In genomic region chr18:12334280-12335262, GRCh38 we compare ENCODE assay signal across 17 cellular contexts. TPM values are rescaled to one million over a fixed set of nuclear protein-coding genes. Genes with fewer than 3 reads are reported as not detected.
DNase-seq lines count a peak whose midpoint lies in the region; ATAC-seq, FAIRE-seq and TF ChIP-seq lines count a peak whose summit lies in the region.
"Had no signal": no experiment of that assay in that cellular context is flagged by ENCODE, and none has a peak within 500 bp of the region (broad histone marks: within the 10 kb centered on the region; RNA-seq: fewer than 3 reads in every experiment).

No MANE protein-coding gene starts in this region.

- FAIRE-seq in kidney (lab: Jason Lieb, UNC): no peak

- WGBS in endodermal cell (ENCODE audit: insufficient coverage in 1 of 2, insufficient read length in 1 of 2), 2 experiments: 38 to 41% methylated on average over 6 of the region's 6 CpGs

- H3K4me1 Mint-ChIP-seq in endodermal cell: peaks cover 44% of the 10 kb centered on the region

- no peaks in the 10 kb centered on the region for H3K27me3 Mint-ChIP-seq in endodermal cell (ENCODE audit: insufficient read depth)

- TF ChIP-seq CTCF in endodermal cell (conservative IDR thresholded peaks at IDR 0.05): no peak
- no peak for TF ChIP-seq CTCF in kidney (IDR thresholded peaks at IDR 0.05; ENCODE audit: borderline replicate concordance, extremely low read depth, insufficient read depth)

- DNase-seq in DMS79 treated with DMSO at 0.1 percent for 48 hours (lab: John Stamatoyannopoulos, UW): peak; percentile 82
- DNase-seq in NCI-H2227 treated with DMSO at 0.1 percent for 48 hours (lab: John Stamatoyannopoulos, UW): peak; percentile 25
- peak; percentile 64 for DNase-seq in endodermal cell
- DNase-seq in left colon: no peak
- DNase-seq in kidney: no peak
- no peak for DNase-seq in NCI-H774 (lab: John Stamatoyannopoulos, UW)
- DNase-seq: activated CD4-positive, alpha-beta T cell treated with anti-CD3 and anti-CD28 coated beads, Interleukin-2, amount 50 U/mL, for 4 hours; esophagus squamous epithelium; Karpas-422; left lung; NCI-H1417; NCI-H446 treated with DMSO at 0.1 percent for 48 hours; SK-N-SH; stimulated activated CD4-positive, alpha-beta T cell treated with anti-CD3 and anti-CD28 coated beads, Interleukin-15, amount 100 ng/mL, for 24 hours had no signal

- H3K36me3 Mint-ChIP-seq in endodermal cell (ENCODE audit: low read depth): peaks cover 36% of the 10 kb centered on the region

- H3K9ac ChIP-seq in endodermal cell (ENCODE audit: extremely low read depth, low read length, poor library complexity, severe bottlenecking): no peak overlapping the region
- no peak overlapping the region for H3K9ac ChIP-seq in kidney (ENCODE audit: low read length in 2 of 2)
- H3K9ac ChIP-seq: SK-N-SH had no signal

- H3K27ac ChIP-seq in endodermal cell (ENCODE audit: low read depth, low read length): peak overlapping the region; percentile 1
- H3K27ac ChIP-seq in kidney (ENCODE audit: low read depth in 2 of 2, low read length in 2 of 2): no peak overlapping the region
- H3K27ac ChIP-seq: esophagus squamous epithelium, left lung, prostate gland had no signal

- intact Hi-C loops in left colon (cut with DNase I, micrococcal nuclease) (no loop called here), kidney (cut with DNase I) (no loop called here)

- H3K9me3 Mint-ChIP-seq in endodermal cell: no peaks in the 10 kb centered on the region

- H3K27ac Mint-ChIP-seq in endodermal cell: peak overlapping the region; percentile 74

- H3K4me1 ChIP-seq in endodermal cell (ENCODE audit: control insufficient read depth, insufficient read depth, low read length) (peaks cover 22% of the 10 kb centered on the region), kidney (ENCODE audit: control insufficient read depth in 1 of 2, insufficient read depth in 1 of 2, low read depth in 1 of 2, low read length in 2 of 2) (peaks cover 8 to 12% of the 10 kb centered on the region in 2 donors)
- H3K4me1 ChIP-seq: esophagus squamous epithelium, left lung, prostate gland had no signal

- H3K36me3 ChIP-seq in endodermal cell (ENCODE audit: control insufficient read depth, insufficient read depth, low read length) (peaks cover 31% of the 10 kb centered on the region), kidney (ENCODE audit: control insufficient read depth in 1 of 2, insufficient read depth in 2 of 2, low read length in 2 of 2) (peaks cover 15 to 31% of the 10 kb centered on the region in 2 donors)
- H3K36me3 ChIP-seq: prostate gland had no signal

- no peaks in the 10 kb centered on the region for H3K9me3 ChIP-seq in endodermal cell (ENCODE audit: control insufficient read depth, low read length)
- no peaks in the 10 kb centered on the region for H3K9me3 ChIP-seq in kidney (ENCODE audit: control insufficient read depth in 1 of 2, low read length in 2 of 2)
- H3K9me3 ChIP-seq: esophagus squamous epithelium, left lung, prostate gland, SK-N-SH had no signal

- no peak overlapping the region for H3K4me3 Mint-ChIP-seq in endodermal cell

- H3K4me3 ChIP-seq in endodermal cell (ENCODE audit: low read length): peak overlapping the region; percentile 46
- no peak overlapping the region for H3K4me3 ChIP-seq in kidney (ENCODE audit: low read length in 2 of 2)
- H3K4me3 ChIP-seq: esophagus squamous epithelium, left lung, prostate gland had no signal

- ATAC-seq in left colon: peak; percentile 18
- no peak for ATAC-seq in HG02938 (IDR thresholded peaks at IDR 0.05; ENCODE audit: unreplicated experiment)
- ATAC-seq in GM21367 (IDR thresholded peaks at IDR 0.05; ENCODE audit: unreplicated experiment): no peak
- ATAC-seq: left lung had no signal

- H3K27me3 ChIP-seq in endodermal cell (ENCODE audit: control insufficient read depth, insufficient read depth, low read length, poor library complexity, severe bottlenecking): no peaks in the 10 kb centered on the region
- H3K27me3 ChIP-seq: esophagus squamous epithelium, left lung had no signal

RNA-seq across cellular contexts. Expression of gene TUBB6, which starts 26.5 kb away (rescaled TPM):
- 10 to 100 TPM; 33.0 to 45.4 TPM for total RNA-seq in endodermal cell
- 103 TPM for polyA plus RNA-seq in endodermal cell (2013, experiment 1 of 2)
- polyA plus RNA-seq in endodermal cell (2013, experiment 2 of 2): 111 TPM
- total RNA-seq in left colon: 10 to 100 TPM in 1 of 2 donors, 1 to 10 TPM in 1; 8.3 to 29.8 TPM
- 98.9 TPM for total RNA-seq in kidney
- 25.9 TPM for polyA plus RNA-seq in kidney (ENCODE audit: insufficient read depth, low read depth, low replicate concordance)

RNA-seq across cellular contexts. Expression of gene AFG3L2, which starts 42.5 kb away (rescaled TPM):
- total RNA-seq in endodermal cell: 10 to 100 TPM; 47.1 to 49.5 TPM
- polyA plus RNA-seq in endodermal cell (2013, experiment 1 of 2): 29.8 TPM
- 27.4 TPM for polyA plus RNA-seq in endodermal cell (2013, experiment 2 of 2)
- total RNA-seq in left colon: 100 to 1,000 TPM; 107 to 108 TPM
- total RNA-seq in kidney: 55.9 TPM
- 62.7 TPM for polyA plus RNA-seq in kidney (ENCODE audit: insufficient read depth, low read depth, low replicate concordance)

Comparison
In these comparisons a context has a peak if more than half of its experiments do, and no peak if none do; other contexts are left out.
1. DNase-seq: peak in DMS79 treated with DMSO at 0.1 percent for 48 hours (single experiment), NCI-H2227 treated with DMSO at 0.1 percent for 48 hours (single experiment) and endodermal cell (single experiment); none in left colon (0 of 2), kidney (single experiment) and NCI-H774 (single experiment).